Comparison of ENCODE assay signal across 9 cellular contexts in genomic region chr1:30824736-30825429, GRCh38.
DNase-seq lines count a peak whose midpoint lies in the region; ATAC-seq, FAIRE-seq and TF ChIP-seq lines count a peak whose summit lies in the region.
"Had no signal": no experiment of that assay in that cellular context is flagged by ENCODE, and none has a peak within 500 bp of the region (broad histone marks: within the 10 kb centered on the region; RNA-seq: fewer than 3 reads in every experiment).

No MANE protein-coding gene starts in this region.

- H4K20me1 ChIP-seq in keratinocyte (ENCODE audit: control insufficient read depth, extremely low read depth, insufficient read depth, low read length): peaks cover 6% of the 10 kb centered on the region

- no peaks in the 10 kb centered on the region for H3K9me3 ChIP-seq in adipocyte (ENCODE audit: control insufficient read depth, low read length)
- no peaks in the 10 kb centered on the region for H3K9me3 ChIP-seq in keratinocyte (ENCODE audit: control insufficient read depth, low read depth, low read length)
- no peaks in the 10 kb centered on the region for H3K9me3 ChIP-seq in thyroid gland
- H3K9me3 ChIP-seq in testis: no peaks in the 10 kb centered on the region

- H3K4me3 ChIP-seq in adipocyte (ENCODE audit: low read length) (peak overlapping the region; percentile 82), keratinocyte (ENCODE audit: control insufficient read depth in 2 of 3, extremely low read depth in 1 of 3, insufficient read depth in 2 of 3, low read depth in 1 of 3, low read length in 3 of 3) (no peak overlapping the region), thyroid gland (replicated peaks in 1 of 3) (no peak overlapping the region), testis (peak overlapping the region in 1 of 2 donors; percentile 34)

- peak overlapping the region; percentile 79 for H3K4me2 ChIP-seq in keratinocyte (ENCODE audit: control insufficient read depth, extremely low read depth, insufficient read depth, low read depth, low read length)

- H3K9ac ChIP-seq in adipocyte (ENCODE audit: low read length) (peak overlapping the region; percentile 91), keratinocyte (ENCODE audit: control insufficient read depth, extremely low read depth, insufficient read depth, low read length) (no peak overlapping the region)

- H3K27me3 Mint-ChIP-seq in activated T-cell treated with anti-CD3 and anti-CD28 coated beads, Interleukin-2, amount 50 U/mL, for 72 hours (ENCODE audit: low read depth): peaks cover 68% of the 10 kb centered on the region

- no peak for DNase-seq in activated T-cell treated with anti-CD3 and anti-CD28 coated beads, Interleukin-2, amount 50 U/mL, for 72 hours
- DNase-seq in activated T-cell treated with anti-CD3 and anti-CD28 coated beads, Interleukin-2, amount 50 U/mL, for 1 hour: no peak
- DNase-seq in adipocyte (ENCODE audit: low read depth) (no peak), keratinocyte (ENCODE audit: low read depth, low spot score) (no peak), thyroid gland (no peak), testis (no peak), GOT3 (lab: John Stamatoyannopoulos, UW) (no peak), SW 1271 (lab: John Stamatoyannopoulos, UW) (no peak)

- H3K27ac ChIP-seq in keratinocyte (ENCODE audit: control insufficient read depth, insufficient read depth, low read length) (no peak overlapping the region), thyroid gland (peak overlapping the region in 2 of 3 donors; percentile 91 to 99), testis (peak overlapping the region in 1 of 2 donors; percentile 87)

- H3K36me3 ChIP-seq in adipocyte (ENCODE audit: control insufficient read depth, insufficient read depth, low read length, severe bottlenecking) (no peaks in the 10 kb centered on the region), keratinocyte (ENCODE audit: control insufficient read depth in 2 of 2, extremely low read depth in 1 of 2, insufficient read depth in 2 of 2, low read length in 2 of 2) (no peaks in the 10 kb centered on the region), thyroid gland (no peaks in the 10 kb centered on the region), testis (ENCODE audit: low read depth, missing control alignments) (no peaks in the 10 kb centered on the region)

- TF ChIP-seq CTCF in keratinocyte (optimal IDR thresholded peaks at IDR 0.05 in 1 of 3, IDR thresholded peaks at IDR 0.05 in 1 of 3, conservative IDR thresholded peaks at IDR 0.05 in 1 of 3; ENCODE audit: extremely low read depth in 1 of 3, insufficient read depth in 2 of 3, low read length in 3 of 3) (no peak), thyroid gland (IDR thresholded peaks at IDR 0.05) (no peak), testis (IDR thresholded peaks at IDR 0.05) (no peak)

- peaks cover 12% of the 10 kb centered on the region for H3K27me3 ChIP-seq in adipocyte (replicated peaks; ENCODE audit: control insufficient read depth, insufficient read depth, low read length)
- H3K27me3 ChIP-seq in keratinocyte (ENCODE audit: control insufficient read depth, extremely low read depth, insufficient read depth, low read length): peaks cover 49% of the 10 kb centered on the region
- H3K27me3 ChIP-seq in thyroid gland: no peaks in the 10 kb centered on the region
- H3K27me3 ChIP-seq in testis: no peaks in the 10 kb centered on the region

- peaks cover 28% of the 10 kb centered on the region for H3K4me1 Mint-ChIP-seq in activated T-cell treated with anti-CD3 and anti-CD28 coated beads, Interleukin-2, amount 50 U/mL, for 72 hours (ENCODE audit: low read depth)

- no peak overlapping the region for H2AFZ ChIP-seq in keratinocyte (ENCODE audit: control insufficient read depth, low read length)

- intact Hi-C loops in thyroid gland (cut with DNase I): no loop called here
- intact Hi-C loops in testis (cut with DNase I; ENCODE audit: low total_unique reads): no loop called here

- H3K4me3 Mint-ChIP-seq in activated T-cell treated with anti-CD3 and anti-CD28 coated beads, Interleukin-2, amount 50 U/mL, for 72 hours: peak overlapping the region; percentile 13 to 85

- H3K79me2 ChIP-seq in keratinocyte (ENCODE audit: control insufficient read depth, insufficient read depth, low read length): no peaks in the 10 kb centered on the region

- no peaks in the 10 kb centered on the region for H3K9me1 ChIP-seq in keratinocyte (ENCODE audit: control insufficient read depth, extremely low read depth, insufficient read depth, low read length)

- no peaks in the 10 kb centered on the region for H3K9me3 Mint-ChIP-seq in activated T-cell treated with anti-CD3 and anti-CD28 coated beads, Interleukin-2, amount 50 U/mL, for 72 hours
- H3K9me3 Mint-ChIP-seq: CD4-positive, alpha-beta T cell had no signal

- ATAC-seq in activated T-cell treated with anti-CD3 and anti-CD28 coated beads, Interleukin-2, amount 50 U/mL, for 72 hours (replicated peaks in 1 of 2): no peak

- dilution Hi-C loops in keratinocyte (cut with MboI; ENCODE audit: extremely low pct_ligation_motif_present, low sequenced_read_pairs): loop anchor here (25.0 kb wide), 1 partner anchor 87 kb away; the partner anchor contains the start of gene SDC3

- no peak for TF ChIP-seq POLR2A in thyroid gland (IDR thresholded peaks at IDR 0.05)
- no peak for TF ChIP-seq POLR2A in testis (IDR thresholded peaks at IDR 0.05)

- FAIRE-seq in keratinocyte (lab: Jason Lieb, UNC): no peak

- 27 to 30% methylated on average over 11 to 12 of the region's 12 CpGs for WGBS in thyroid gland, 2 donors
- 20 to 22% methylated on average over 9 to 12 of the region's 12 CpGs for WGBS in testis, 2 donors

- H3K27ac Mint-ChIP-seq in activated T-cell treated with anti-CD3 and anti-CD28 coated beads, Interleukin-2, amount 50 U/mL, for 72 hours: no peak overlapping the region
- H3K27ac Mint-ChIP-seq: CD4-positive, alpha-beta T cell had no signal

- H3K4me1 ChIP-seq in adipocyte (ENCODE audit: control insufficient read depth, insufficient read depth, low read length): peaks cover 52% of the 10 kb centered on the region
- H3K4me1 ChIP-seq in keratinocyte (ENCODE audit: control insufficient read depth, extremely low read depth, insufficient read depth, low read length): peaks cover 15% of the 10 kb centered on the region
- H3K4me1 ChIP-seq in thyroid gland: peaks cover 14 to 18% of the 10 kb centered on the region in 2 donors
- H3K4me1 ChIP-seq in testis: peaks cover 13% of the 10 kb centered on the region

- H3K36me3 Mint-ChIP-seq in activated T-cell treated with anti-CD3 and anti-CD28 coated beads, Interleukin-2, amount 50 U/mL, for 72 hours (ENCODE audit: insufficient read depth in 2 of 2): no peaks in the 10 kb centered on the region
